ENCODE assay signal across 24 cellular contexts in the genomic region with DNA sequence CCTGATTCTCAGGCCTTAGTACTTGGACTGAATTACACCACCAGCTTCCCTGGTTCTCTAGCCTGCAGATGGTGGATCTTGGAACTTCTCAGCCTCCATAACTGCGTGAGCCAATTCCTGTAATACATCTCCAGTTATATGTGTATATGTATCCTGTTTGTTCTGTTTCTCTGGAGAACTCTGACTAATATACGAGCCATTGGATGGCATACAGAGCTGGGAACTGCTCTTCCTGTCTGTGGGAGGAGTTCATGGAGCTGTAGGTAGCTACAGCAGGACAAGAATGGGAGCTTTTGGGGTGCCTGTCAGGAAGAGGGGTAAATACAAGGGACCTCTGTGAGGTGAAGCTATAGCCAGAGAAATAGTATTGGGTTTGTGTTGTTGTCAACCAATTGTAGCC. TPM values are rescaled to one million over a fixed set of nuclear protein-coding genes. Genes with fewer than 3 reads are reported as not detected.
"Had no signal": no experiment of that assay in that cellular context is flagged by ENCODE, and none has a peak within 500 bp of the region (broad histone marks: within the 10 kb centered on the region; RNA-seq: fewer than 3 reads in every experiment).

No MANE protein-coding gene starts in this region.

- ATAC-seq: activated CD8-positive, alpha-beta memory T cell treated with anti-CD3 and anti-CD28 coated beads, Interleukin-2, amount 10 ng/mL, durations not matched to agents 7 days and 5 days; gastroesophageal sphincter; heart left ventricle; left ventricle myocardium superior; mucosa of descending colon; psoas muscle; right lobe of liver had no signal

- H3K27me3 ChIP-seq: dorsolateral prefrontal cortex, gastroesophageal sphincter, heart left ventricle, right lobe of liver, stomach, testis, upper lobe of left lung had no signal

- DNase-seq: activated B cell treated with CpG ODN at 0.5 μM for 24 hours; activated CD4-positive, alpha-beta memory T cell treated with anti-CD3 and anti-CD28 coated beads, Interleukin-2, amount 10 ng/mL, durations not matched to agents 7 days and 5 days; activated CD4-positive, alpha-beta T cell treated with anti-CD3 and anti-CD28 coated beads for 48 hours; activated CD8-positive, alpha-beta memory T cell treated with anti-CD3 and anti-CD28 coated beads, Interleukin-2, amount 10 ng/mL, durations not matched to agents 7 days and 5 days; amniotic stem cell; dorsolateral prefrontal cortex; heart left ventricle; kidney; left ventricle myocardium superior; mucosa of descending colon; naive B cell; psoas muscle; right lobe of liver; stimulated activated CD4-positive, alpha-beta T cell treated with anti-CD3 and anti-CD28 coated beads, Interleukin-4, amount 100 ng/mL, for 1 hour; stomach; testis; upper lobe of left lung had no signal

- H3K4me1 ChIP-seq: gastroesophageal sphincter, psoas muscle, stomach, upper lobe of left lung had no signal

- H3K36me3 ChIP-seq: gastroesophageal sphincter, heart left ventricle, right lobe of liver, stomach, upper lobe of left lung had no signal

- H3K9me3 ChIP-seq: gastroesophageal sphincter, mucosa of descending colon, psoas muscle, right lobe of liver, stomach, testis had no signal

- H3K4me3 ChIP-seq: dorsolateral prefrontal cortex, gastroesophageal sphincter, heart left ventricle, mucosa of descending colon, psoas muscle, right lobe of liver, smooth muscle cell, stomach, testis, upper lobe of left lung had no signal

- H3K27ac ChIP-seq: dorsolateral prefrontal cortex, epithelial cell of prostate, gastroesophageal sphincter, heart left ventricle, psoas muscle, right lobe of liver, stomach, testis, upper lobe of left lung had no signal

RNA-seq across cellular contexts. Expression of a gene that starts 51.1 kb away (rescaled TPM):
- total RNA-seq: activated B cell treated with CpG ODN at 0.5 μM for 24 hours; activated CD4-positive, alpha-beta memory T cell treated with anti-CD3 and anti-CD28 coated beads, Interleukin-2, amount 10 ng/mL, durations not matched to agents 7 days and 5 days; activated CD8-positive, alpha-beta memory T cell treated with anti-CD3 and anti-CD28 coated beads, Interleukin-2, amount 10 ng/mL, durations not matched to agents 7 days and 5 days; cardiac septum; fibroblast of lung; heart left ventricle; left ventricle myocardium superior; neural crest cell; osteocyte; psoas muscle; smooth muscle cell had no signal
- polyA plus RNA-seq: fibroblast of lung, heart left ventricle had no signal
